Comparison of ENCODE assay signal across 24 cellular contexts in genomic region chr11:75568616-75569219, GRCh38.
"Had no signal": no experiment of that assay in that cellular context is flagged by ENCODE, and none has a peak within 500 bp of the region (broad histone marks: within the 10 kb centered on the region; RNA-seq: fewer than 3 reads in every experiment).

No MANE protein-coding gene starts in this region.

- H3K27ac Mint-ChIP-seq: activated naive CD4-positive, alpha-beta T cell treated with anti-CD3 and anti-CD28 coated beads, Interleukin-2, amount 10 ng/mL, durations not matched to agents 7 days and 5 days; activated T-cell treated with anti-CD3 and anti-CD28 coated beads, Interleukin-2, amount 50 U/mL, for 72 hours; mesothelial cell of epicardium; natural killer cell; stimulated activated naive CD8-positive, alpha-beta T cell treated with anti-CD3 and anti-CD28 coated beads, Interleukin-15, amount 100 ng/mL, for 72 hours; T-helper 1 cell treated with Interleukin-12 subunit alpha and Interleukin-12 subunit beta and Interleukin-4 antibody, amounts not matched to agents 30 μg/mL and 1 μg/mL, for 36 hours; WTC11 had no signal

- H3K27me3 ChIP-seq: adrenal gland, breast epithelium, colonic mucosa, esophagus squamous epithelium, gastrocnemius medialis, pancreas, right atrium auricular region, suprapubic skin, transverse colon had no signal

- H3K27me3 Mint-ChIP-seq: activated naive CD4-positive, alpha-beta T cell treated with anti-CD3 and anti-CD28 coated beads, Interleukin-2, amount 10 ng/mL, durations not matched to agents 7 days and 5 days; central memory CD8-positive, alpha-beta T cell; stimulated activated naive CD8-positive, alpha-beta T cell treated with anti-CD3 and anti-CD28 coated beads, Interleukin-15, amount 100 ng/mL, for 72 hours had no signal

- H3K9me3 Mint-ChIP-seq: activated naive CD4-positive, alpha-beta T cell treated with anti-CD3 and anti-CD28 coated beads, Interleukin-2, amount 10 ng/mL, durations not matched to agents 7 days and 5 days; activated T-cell treated with anti-CD3 and anti-CD28 coated beads, Interleukin-2, amount 50 U/mL, for 72 hours; central memory CD8-positive, alpha-beta T cell; mesothelial cell of epicardium; natural killer cell; stimulated activated naive CD8-positive, alpha-beta T cell treated with anti-CD3 and anti-CD28 coated beads, Interleukin-15, amount 100 ng/mL, for 72 hours; T-helper 1 cell treated with Interleukin-12 subunit alpha and Interleukin-12 subunit beta and Interleukin-4 antibody, amounts not matched to agents 30 μg/mL and 1 μg/mL, for 36 hours; WTC11 had no signal

- H3K9me3 ChIP-seq: adrenal gland, breast epithelium, colonic mucosa, esophagus squamous epithelium, gastrocnemius medialis, left ventricle myocardium inferior, neutrophil, pancreas, psoas muscle, right atrium auricular region, suprapubic skin, transverse colon had no signal

- H3K27ac ChIP-seq: adrenal gland, colonic mucosa, neutrophil, pancreas, psoas muscle, right atrium auricular region, suprapubic skin, transverse colon had no signal

- DNase-seq: activated CD4-positive, alpha-beta T cell treated with anti-CD3 and anti-CD28 coated beads, Interleukin-2, amount 50 U/mL, for 4 hours; activated effector memory CD4-positive, alpha-beta T cell treated with Interleukin-2 at 50 U/mL for 16 hours; activated naive CD4-positive, alpha-beta T cell treated with anti-CD3 and anti-CD28 coated beads, Interleukin-2, amount 10 ng/mL, durations not matched to agents 7 days and 5 days; activated T-cell treated with anti-CD3 and anti-CD28 coated beads, Interleukin-2, amount 50 U/mL, for 72 hours; colonic mucosa; esophagus squamous epithelium; gastrocnemius medialis; left ventricle myocardium inferior; natural killer cell; pancreas; psoas muscle; stimulated activated CD4-positive, alpha-beta T cell treated with anti-CD3 and anti-CD28 coated beads, Interleukin-12 subunit alpha, Interleukin-12 subunit beta, amount 100 ng/mL, for 4 hours; stimulated activated naive CD8-positive, alpha-beta T cell treated with anti-CD3 and anti-CD28 coated beads, Interleukin-15, amount 100 ng/mL, for 72 hours; T1000; transverse colon had no signal

- H3K36me3 Mint-ChIP-seq: natural killer cell had no signal

- ATAC-seq: activated T-cell treated with anti-CD3 and anti-CD28 coated beads, Interleukin-2, amount 50 U/mL, for 72 hours; gastrocnemius medialis; natural killer cell; pancreas; psoas muscle; stimulated activated naive CD8-positive, alpha-beta T cell treated with anti-CD3 and anti-CD28 coated beads, Interleukin-15, amount 100 ng/mL, for 72 hours; WTC11 had no signal

- H3K36me3 ChIP-seq: colonic mucosa, neutrophil had no signal

- H3K4me3 Mint-ChIP-seq: activated naive CD4-positive, alpha-beta T cell treated with anti-CD3 and anti-CD28 coated beads, Interleukin-2, amount 10 ng/mL, durations not matched to agents 7 days and 5 days; activated T-cell treated with anti-CD3 and anti-CD28 coated beads, Interleukin-2, amount 50 U/mL, for 72 hours; central memory CD8-positive, alpha-beta T cell; mesothelial cell of epicardium; natural killer cell; stimulated activated naive CD8-positive, alpha-beta T cell treated with anti-CD3 and anti-CD28 coated beads, Interleukin-15, amount 100 ng/mL, for 72 hours; T-helper 1 cell treated with Interleukin-12 subunit alpha and Interleukin-12 subunit beta and Interleukin-4 antibody, amounts not matched to agents 30 μg/mL and 1 μg/mL, for 36 hours; WTC11 had no signal

- H3K4me3 ChIP-seq: adrenal gland, breast epithelium, colonic mucosa, esophagus squamous epithelium, gastrocnemius medialis, left ventricle myocardium inferior, pancreas, psoas muscle, right atrium auricular region, suprapubic skin, transverse colon had no signal
